Comparison of ENCODE assay signal across 20 cellular contexts in genomic region chr15:95262866-95263564, GRCh38.
DNase-seq lines count a peak whose midpoint lies in the region; ATAC-seq and TF ChIP-seq lines count a peak whose summit lies in the region.
"Had no signal": no experiment of that assay in that cellular context is flagged by ENCODE, and none has a peak within 500 bp of the region (broad histone marks: within the 10 kb centered on the region; RNA-seq: fewer than 3 reads in every experiment).

No MANE protein-coding gene starts in this region.

- H3K79me1 ChIP-seq in IMR-90 (ENCODE audit: low read depth in 1 of 2, low read length in 2 of 2) = no peaks in the 10 kb centered on the region; a peak in 1 of 4 replicates
- no peaks in the 10 kb centered on the region for H3K79me1 ChIP-seq in mesenchymal stem cell (replicated peaks; ENCODE audit: low read length, poor library complexity, severe bottlenecking)

- no peaks in the 10 kb centered on the region for H3K36me3 Mint-ChIP-seq in stimulated activated effector memory CD8-positive, alpha-beta T cell treated with anti-CD3 and anti-CD28 coated beads, Interleukin-12 subunit alpha, Interleukin-12 subunit beta, amount 100 ng/mL, for 72 hours
- H3K36me3 Mint-ChIP-seq in CD8-positive, alpha-beta memory T cell = no peaks in the 10 kb centered on the region

- DNase-seq in A172 (ENCODE audit: low spot score) = peak; percentile 66
- DNase-seq in IMR-90 = peak; percentile 88
- peak; percentile 78 to 82 for DNase-seq in cardiac fibroblast (ENCODE audit: low read depth in 2 of 2)
- no peak for DNase-seq in mesenchymal stem cell
- DNase-seq in hypothalamus (lab: John Stamatoyannopoulos, UW) = no peak
- DNase-seq in stimulated activated effector memory CD8-positive, alpha-beta T cell treated with anti-CD3 and anti-CD28 coated beads, Interleukin-12 subunit alpha, Interleukin-12 subunit beta, amount 100 ng/mL, for 72 hours (ENCODE audit: low spot score in 2 of 2) = no peak
- no peak for DNase-seq in CD8-positive, alpha-beta memory T cell
- DNase-seq: activated CD4-positive, alpha-beta memory T cell treated with anti-CD3 and anti-CD28 coated beads, Interleukin-2, amount 10 ng/mL, durations not matched to agents 7 days and 5 days; Calu3; endodermal cell; left ventricle myocardium superior; NCI-H2029 treated with DMSO at 0.1 percent for 48 hours; right lobe of liver; Right ventricle myocardium superior had no signal

- CTCF ChIA-PET in IMR-90 (lab: Yijun Ruan, JAX) = interaction anchor here (0.5 to 1.2 kb wide), 5 partner anchors 27 to 1057 kb away, joined by 3 to 4 read pairs (median 3); no protein-coding TSS in a partner anchor
- CTCF ChIA-PET in CD8-positive, alpha-beta memory T cell (lab: Charles Lee) = no interaction called here

- H3K4me1 ChIP-seq in IMR-90 (ENCODE audit: control insufficient read depth, insufficient read depth, low read length) (peaks cover 24% of the 10 kb centered on the region), mesenchymal stem cell (ENCODE audit: control insufficient read depth, insufficient read depth, low read depth, low read length) (peaks cover 7% of the 10 kb centered on the region)
- peaks cover 3% of the 10 kb centered on the region for H3K4me1 ChIP-seq in CD8-positive, alpha-beta memory T cell (ENCODE audit: insufficient read depth, low read length)
- H3K4me1 ChIP-seq: breast epithelium, right lobe of liver had no signal

- H3K14ac ChIP-seq in IMR-90 (replicated peaks; ENCODE audit: low read depth, low read length) (peak overlapping the region; percentile 92), mesenchymal stem cell (ENCODE audit: low read length in 2 of 2) (no peak overlapping the region)

- H3K4ac ChIP-seq in IMR-90 (ENCODE audit: low read depth, low read length) (peak overlapping the region; percentile 95; the same call in 1 of the 2 replicates), mesenchymal stem cell (ENCODE audit: low read depth in 1 of 2, low read length in 2 of 2) (no peak overlapping the region)

- no peaks in the 10 kb centered on the region for H3K4me1 Mint-ChIP-seq in stimulated activated effector memory CD8-positive, alpha-beta T cell treated with anti-CD3 and anti-CD28 coated beads, Interleukin-12 subunit alpha, Interleukin-12 subunit beta, amount 100 ng/mL, for 72 hours
- H3K4me1 Mint-ChIP-seq in CD8-positive, alpha-beta memory T cell = no peaks in the 10 kb centered on the region
- H3K4me1 Mint-ChIP-seq: activated CD4-positive, alpha-beta memory T cell treated with anti-CD3 and anti-CD28 coated beads, Interleukin-2, amount 10 ng/mL, durations not matched to agents 7 days and 5 days had no signal

- POLR2A ChIA-PET in IMR-90 (lab: Charles Lee; ENCODE audit: unreplicated experiment) = no interaction called here
- POLR2A ChIA-PET in CD8-positive, alpha-beta memory T cell (lab: Charles Lee) = no interaction called here

- 0 out of 2 replicates have a peak, but pooled peaks have one; percentile 10 for TF ChIP-seq RAD21 in IMR-90 (IDR thresholded peaks at IDR 0.05; ENCODE audit: low read length)

- H3K9me1 ChIP-seq in IMR-90 (ENCODE audit: insufficient read depth, low read length) = peaks cover 5% of the 10 kb centered on the region

- TF ChIP-seq CTCF in IMR-90 (conservative IDR thresholded peaks at IDR 0.05; ENCODE audit: low read depth, low read length) (no peak), cardiac fibroblast (IDR thresholded peaks at IDR 0.05; ENCODE audit: low read depth, low read length) (no peak)

- no peak overlapping the region; the same call in none of the 2 replicates for H4K91ac ChIP-seq in IMR-90 (ENCODE audit: insufficient read depth, low read depth, low read length)
- H4K91ac ChIP-seq in mesenchymal stem cell (ENCODE audit: low read length) = no peak overlapping the region

- H3K23ac ChIP-seq in IMR-90 (ENCODE audit: low read depth, low read length) (peak overlapping the region; percentile 97; the same call in 1 of the 2 replicates), mesenchymal stem cell (ENCODE audit: low read length in 2 of 2) (no peak overlapping the region)

- H3K4me3 Mint-ChIP-seq in stimulated activated effector memory CD8-positive, alpha-beta T cell treated with anti-CD3 and anti-CD28 coated beads, Interleukin-12 subunit alpha, Interleukin-12 subunit beta, amount 100 ng/mL, for 72 hours = no peak overlapping the region
- no peak overlapping the region for H3K4me3 Mint-ChIP-seq in CD8-positive, alpha-beta memory T cell
- H3K4me3 Mint-ChIP-seq: activated CD4-positive, alpha-beta memory T cell treated with anti-CD3 and anti-CD28 coated beads, Interleukin-2, amount 10 ng/mL, durations not matched to agents 7 days and 5 days; endodermal cell; neural progenitor cell; stimulated activated naive CD8-positive, alpha-beta T cell treated with anti-CD3 and anti-CD28 coated beads, Interleukin-15, Interleukin-2, amounts not matched to agents 100 ng/mL and 50 ng/mL, for 24 hours; T-helper 2 cell treated with Interferon-gamma antibody and Interleukin-4, amounts not matched to agents 5 μg/mL and 100 μg/mL, for 36 hours had no signal

- ATAC-seq in IMR-90 (ENCODE audit: low read depth) = peak; percentile 67
- no peak for ATAC-seq in stimulated activated effector memory CD8-positive, alpha-beta T cell treated with anti-CD3 and anti-CD28 coated beads, Interleukin-12 subunit alpha, Interleukin-12 subunit beta, amount 100 ng/mL, for 72 hours
- no peak for ATAC-seq in HG03039 (IDR thresholded peaks at IDR 0.05; ENCODE audit: unreplicated experiment)
- ATAC-seq: A549, left ventricle myocardium superior had no signal

- H3K27ac ChIP-seq in IMR-90 (ENCODE audit: insufficient read depth, low read length) (peak overlapping the region; percentile 94; the same call in 1 of the 2 replicates), mesenchymal stem cell (ENCODE audit: low read length, poor library complexity, severe bottlenecking) (no peak overlapping the region)
- H3K27ac ChIP-seq in CD8-positive, alpha-beta memory T cell (ENCODE audit: low read depth, low read length) = no peak overlapping the region
- H3K27ac ChIP-seq: A549, neural progenitor cell had no signal

- H2BK12ac ChIP-seq in mesenchymal stem cell (ENCODE audit: low read length in 2 of 2) = no peak overlapping the region

- BruUV-seq in IMR-90 (replicated peaks; lab: Mats Ljungman, UMichigan) = no TSS peak

- peak overlapping the region; percentile 85 to 90; a peak in 3 of 4 replicates for H4K8ac ChIP-seq in IMR-90 (ENCODE audit: low read depth in 2 of 2, low read length in 2 of 2)
- H4K8ac ChIP-seq in mesenchymal stem cell (ENCODE audit: low read length) = no peak overlapping the region

- H3K36me3 ChIP-seq in IMR-90 (ENCODE audit: control insufficient read depth, insufficient read depth, low read length) = no peaks in the 10 kb centered on the region
- H3K36me3 ChIP-seq in mesenchymal stem cell (ENCODE audit: control insufficient read depth in 1 of 2, insufficient read depth in 2 of 2, low read depth in 1 of 2, low read length in 2 of 2) = no peaks in the 10 kb centered on the region
- no peaks in the 10 kb centered on the region for H3K36me3 ChIP-seq in CD8-positive, alpha-beta memory T cell (ENCODE audit: insufficient read depth, low read length)
- H3K36me3 ChIP-seq: breast epithelium, neural progenitor cell, right lobe of liver had no signal

- no peak for TF ChIP-seq POLR2A in IMR-90 (IDR thresholded peaks at IDR 0.05; ENCODE audit: low read depth, low read length)

- no peak overlapping the region for H2AK9ac ChIP-seq in IMR-90 (replicated peaks; ENCODE audit: low read depth, low read length, poor library complexity)

- no peaks in the 10 kb centered on the region for H4K20me1 ChIP-seq in IMR-90 (ENCODE audit: insufficient read depth, low read length)

- H3K4me2 ChIP-seq in IMR-90 (ENCODE audit: low read depth, low read length) (peak overlapping the region; percentile 61; the same call in 1 of the 2 replicates), mesenchymal stem cell (ENCODE audit: low read length, poor library complexity, severe bottlenecking) (no peak overlapping the region)
- H3K4me2 ChIP-seq: A549, neural progenitor cell had no signal

- H3K4me3 ChIP-seq in IMR-90 (ENCODE audit: insufficient read depth, low read depth, low read length) = no peak overlapping the region
- no peak overlapping the region for H3K4me3 ChIP-seq in cardiac fibroblast (replicated peaks in 1 of 2; ENCODE audit: low read depth in 2 of 2, low read length in 2 of 2)
- H3K4me3 ChIP-seq in mesenchymal stem cell (ENCODE audit: insufficient read depth in 1 of 2, low read depth in 1 of 2, low read length in 2 of 2) = no peak overlapping the region
- no peak overlapping the region for H3K4me3 ChIP-seq in CD8-positive, alpha-beta memory T cell (ENCODE audit: low read length)
- H3K4me3 ChIP-seq: A549, breast epithelium, neural progenitor cell, right lobe of liver had no signal

- H2BK15ac ChIP-seq in IMR-90 (ENCODE audit: low read depth, low read length) (peak overlapping the region; percentile 98; the same call in 1 of the 3 replicates), mesenchymal stem cell (ENCODE audit: low read depth, poor library complexity, severe bottlenecking) (no peak overlapping the region)

- no peaks in the 10 kb centered on the region for H3K9me3 Mint-ChIP-seq in stimulated activated effector memory CD8-positive, alpha-beta T cell treated with anti-CD3 and anti-CD28 coated beads, Interleukin-12 subunit alpha, Interleukin-12 subunit beta, amount 100 ng/mL, for 72 hours
- H3K9me3 Mint-ChIP-seq in CD8-positive, alpha-beta memory T cell = peaks cover 0 to 3% (median 0%) of the 10 kb centered on the region in 5 donors
- H3K9me3 Mint-ChIP-seq: activated CD4-positive, alpha-beta memory T cell treated with anti-CD3 and anti-CD28 coated beads, Interleukin-2, amount 10 ng/mL, durations not matched to agents 7 days and 5 days; endodermal cell; stimulated activated naive CD8-positive, alpha-beta T cell treated with anti-CD3 and anti-CD28 coated beads, Interleukin-15, Interleukin-2, amounts not matched to agents 100 ng/mL and 50 ng/mL, for 24 hours; T-helper 2 cell treated with Interferon-gamma antibody and Interleukin-4, amounts not matched to agents 5 μg/mL and 100 μg/mL, for 36 hours had no signal

- H2BK5ac ChIP-seq in IMR-90 (ENCODE audit: low read depth, low read length, poor library complexity, severe bottlenecking) (peak overlapping the region; percentile 91), mesenchymal stem cell (ENCODE audit: low read depth, low read length, poor library complexity, severe bottlenecking) (no peak overlapping the region)

- intact Hi-C loops in IMR-90 (cut with micrococcal nuclease) = loop anchor here (10.0 kb wide), 1 partner anchor 402 kb away; no protein-coding TSS in a partner anchor

- dilution Hi-C loops in IMR-90 (cut with HindIII; ENCODE audit: low sequenced_read_pairs, unreplicated experiment) = no loop called here

- H2BK20ac ChIP-seq in IMR-90 (ENCODE audit: low read depth, low read length) = peak overlapping the region; percentile 96; the same call in 1 of the 2 replicates

- H2AK5ac ChIP-seq in IMR-90 (ENCODE audit: low read depth, low read length) = no peak overlapping the region
- H2AK5ac ChIP-seq in mesenchymal stem cell (ENCODE audit: low read length, severe bottlenecking) = no peak overlapping the region

- peak overlapping the region; percentile 73 for H3K56ac ChIP-seq in IMR-90 (ENCODE audit: extremely low read depth, insufficient read depth, low read length)

- no peaks in the 10 kb centered on the region for H3K9me3 ChIP-seq in IMR-90 (ENCODE audit: control insufficient read depth, insufficient read depth, low read length)
- H3K9me3 ChIP-seq in mesenchymal stem cell (ENCODE audit: control insufficient read depth, low read length) = no peaks in the 10 kb centered on the region
- H3K9me3 ChIP-seq in CD8-positive, alpha-beta memory T cell (ENCODE audit: low read length) = no peaks in the 10 kb centered on the region
- H3K9me3 ChIP-seq: A549, breast epithelium, right lobe of liver had no signal

- H3K27me3 Mint-ChIP-seq in CD8-positive, alpha-beta memory T cell = peaks cover 7 to 29% of the 10 kb centered on the region in 2 donors

- peak overlapping the region; percentile 96; the same call in 1 of the 2 replicates for H4K5ac ChIP-seq in IMR-90 (ENCODE audit: low read depth, low read length)

- H3K27me3 ChIP-seq in IMR-90 (ENCODE audit: control insufficient read depth, insufficient read depth, low read length) (no peaks in the 10 kb centered on the region), mesenchymal stem cell (ENCODE audit: control insufficient read depth in 1 of 2, insufficient read depth in 1 of 2, low read length in 2 of 2) (no peaks in the 10 kb centered on the region)
- H3K27me3 ChIP-seq in CD8-positive, alpha-beta memory T cell (ENCODE audit: insufficient read depth, low read length, poor library complexity, severe bottlenecking) = peaks cover 5% of the 10 kb centered on the region
- H3K27me3 ChIP-seq: breast epithelium, neural progenitor cell, right lobe of liver had no signal

- no peak overlapping the region for H2AFZ ChIP-seq in IMR-90 (replicated peaks; ENCODE audit: low read length, poor library complexity)
- no peak overlapping the region for H2AFZ ChIP-seq in mesenchymal stem cell (ENCODE audit: low read depth, low read length)
- H2AFZ ChIP-seq: neural progenitor cell had no signal

- no CpG with 5 or more reads among the region's 6 CpGs for WGBS in IMR-90 (ENCODE audit: extremely low coverage in 2 of 2, insufficient read length in 1 of 2), 2 experiments
- 60% methylated on average over 2 of the region's 6 CpGs for WGBS in mesenchymal stem cell

- H3K27ac Mint-ChIP-seq in stimulated activated effector memory CD8-positive, alpha-beta T cell treated with anti-CD3 and anti-CD28 coated beads, Interleukin-12 subunit alpha, Interleukin-12 subunit beta, amount 100 ng/mL, for 72 hours = no peak overlapping the region
- H3K27ac Mint-ChIP-seq in CD8-positive, alpha-beta memory T cell = no peak overlapping the region
- H3K27ac Mint-ChIP-seq: activated CD4-positive, alpha-beta memory T cell treated with anti-CD3 and anti-CD28 coated beads, Interleukin-2, amount 10 ng/mL, durations not matched to agents 7 days and 5 days; endodermal cell; neural progenitor cell; stimulated activated naive CD8-positive, alpha-beta T cell treated with anti-CD3 and anti-CD28 coated beads, Interleukin-15, Interleukin-2, amounts not matched to agents 100 ng/mL and 50 ng/mL, for 24 hours; T-helper 2 cell treated with Interferon-gamma antibody and Interleukin-4, amounts not matched to agents 5 μg/mL and 100 μg/mL, for 36 hours had no signal

- H3K9ac ChIP-seq in IMR-90 (ENCODE audit: low read depth, low read length) = peak overlapping the region; percentile 49; the same call in 1 of the 2 replicates
- peak overlapping the region; percentile 55 for H3K9ac ChIP-seq in mesenchymal stem cell (ENCODE audit: low read length)
- H3K9ac ChIP-seq: neural progenitor cell had no signal

- in situ Hi-C loops in IMR-90 (cut with MboI; ENCODE audit: low sequenced_read_pairs) = loop anchor here (25.0 kb wide), 1 partner anchor 1974 kb away; no protein-coding TSS in a partner anchor

- peak overlapping the region; percentile 93 for H3K18ac ChIP-seq in IMR-90 (ENCODE audit: low read depth, low read length)
- H3K18ac ChIP-seq in mesenchymal stem cell (ENCODE audit: low read depth in 1 of 2, low read length in 2 of 2) = no peak overlapping the region

- H2BK120ac ChIP-seq in IMR-90 (ENCODE audit: low read depth, low read length) (peak overlapping the region; percentile 90; the same call in 1 of the 2 replicates), mesenchymal stem cell (ENCODE audit: low read depth, low read length) (no peak overlapping the region)

Comparison
In these comparisons a context has a peak if more than half of its experiments do, and no peak if none do; other contexts are left out.
1. DNase-seq: peak in A172 (single experiment), IMR-90 (single experiment) and cardiac fibroblast (2 of 2); none in mesenchymal stem cell (single experiment), hypothalamus (0 of 51), stimulated activated effector memory CD8-positive, alpha-beta T cell treated with anti-CD3 and anti-CD28 coated beads, Interleukin-12 subunit alpha, Interleukin-12 subunit beta, amount 100 ng/mL, for 72 hours (0 of 2) and CD8-positive, alpha-beta memory T cell (0 of 5).